In the genomic region with DNA sequence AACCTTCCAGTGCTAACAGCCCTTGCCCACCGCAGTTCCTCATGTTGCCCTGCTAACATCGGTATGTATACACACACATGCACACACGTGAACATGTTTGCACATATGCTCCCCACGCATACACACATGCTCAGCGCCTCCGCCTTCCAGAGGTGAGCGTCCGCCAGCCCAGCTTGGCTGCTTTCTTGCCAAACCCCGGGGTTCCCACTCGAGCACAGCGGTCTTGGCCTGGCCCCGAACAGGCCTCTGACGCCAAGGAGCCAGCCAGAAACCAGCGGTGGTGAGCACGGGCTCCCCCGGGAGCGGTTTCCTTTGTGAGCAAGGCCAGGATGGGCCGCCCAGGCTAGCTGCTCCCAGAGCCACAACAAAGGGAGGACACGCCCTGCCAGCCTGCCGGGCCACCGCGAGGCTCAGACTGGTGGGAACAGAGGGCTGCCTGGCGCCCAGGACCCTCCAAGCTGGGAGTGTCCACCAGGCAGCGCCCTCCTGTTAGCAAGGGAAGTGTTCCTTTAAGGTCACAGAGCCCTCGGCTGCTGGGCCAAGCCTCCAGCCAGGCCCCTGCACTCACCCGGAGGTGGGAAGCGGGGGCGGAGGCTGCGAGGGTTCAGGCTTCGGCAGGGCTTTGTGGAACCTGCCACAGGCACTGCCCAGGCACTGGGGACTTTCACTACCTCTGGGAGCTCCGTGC, we compare ENCODE assay signal across 9 cellular contexts.
A peak's percentile ranks its signal among the peaks of the same experiment; 100 is the strongest.
DNase-seq lines count a peak whose midpoint lies in the region; ATAC-seq and TF ChIP-seq lines count a peak whose summit lies in the region.
"Had no signal": no experiment of that assay in that cellular context is flagged by ENCODE, and none has a peak within 500 bp of the region (broad histone marks: within the 10 kb centered on the region; RNA-seq: fewer than 3 reads in every experiment).

No MANE protein-coding gene starts in this region.

- no peak overlapping the region for H3K23ac ChIP-seq in mesenchymal stem cell (ENCODE audit: low read length in 2 of 2)

- H3K18ac ChIP-seq in mesenchymal stem cell (ENCODE audit: low read depth in 1 of 2, low read length in 2 of 2) = peak overlapping the region in 1 of 2 experiments; percentile 58

- intact Hi-C loops in dorsolateral prefrontal cortex (cut with DNase I) = loop anchor here in 1 of 2 donors (5.0 to 10.0 kb wide), 2 partner anchors 197 to 320 kb away; no protein-coding TSS in a partner anchor

- no peaks in the 10 kb centered on the region for H3K79me1 ChIP-seq in mesenchymal stem cell (replicated peaks; ENCODE audit: low read length, poor library complexity, severe bottlenecking)

- no peak overlapping the region for H2BK120ac ChIP-seq in mesenchymal stem cell (ENCODE audit: low read depth, low read length)

- peak overlapping the region; percentile 20 for H3K9ac ChIP-seq in mesenchymal stem cell (ENCODE audit: low read length)

- H2BK12ac ChIP-seq in mesenchymal stem cell (ENCODE audit: low read length in 2 of 2) = peak overlapping the region in 1 of 2 experiments; percentile 12

- H3K27ac ChIP-seq in ACC112 (ENCODE audit: low read depth, low read length) (peak overlapping the region; percentile 52; the same call in 1 of the 2 replicates), dorsolateral prefrontal cortex (peak overlapping the region in 32 of 59 donors; percentile 0 to 76 (median 41)), mesenchymal stem cell (ENCODE audit: low read length, poor library complexity, severe bottlenecking) (no peak overlapping the region)

- H4K8ac ChIP-seq in mesenchymal stem cell (ENCODE audit: low read length) = peak overlapping the region; percentile 8

- peak overlapping the region; percentile 72 for H2AFZ ChIP-seq in ACC112 (ENCODE audit: low read length, unreplicated experiment)
- no peak overlapping the region for H2AFZ ChIP-seq in mesenchymal stem cell (ENCODE audit: low read depth, low read length)

- 60% methylated on average over 30 of the region's 31 CpGs for WGBS in mesenchymal stem cell

- no peak overlapping the region for H2BK5ac ChIP-seq in mesenchymal stem cell (ENCODE audit: low read depth, low read length, poor library complexity, severe bottlenecking)

- DNase-seq in NCI-H2107 (lab: John Stamatoyannopoulos, UW) (peak; percentile 38), dorsolateral prefrontal cortex (peak in 1 of 10 donors; percentile 14), mesenchymal stem cell (peak; percentile 16), SIG-M5 (lab: John Stamatoyannopoulos, UW) (no peak)
- DNase-seq: activated T-cell treated with anti-CD3 and anti-CD28 coated beads for 4 hours had no signal

- H2BK15ac ChIP-seq in mesenchymal stem cell (ENCODE audit: low read depth, poor library complexity, severe bottlenecking) = no peak overlapping the region

- no peak overlapping the region for H2AK5ac ChIP-seq in mesenchymal stem cell (ENCODE audit: low read length, severe bottlenecking)

- H3K4me1 ChIP-seq in ACC112 (ENCODE audit: control insufficient read depth, insufficient read depth, low read length, unreplicated experiment) = peaks cover 13% of the 10 kb centered on the region
- peaks cover 22% of the 10 kb centered on the region for H3K4me1 ChIP-seq in mesenchymal stem cell (ENCODE audit: control insufficient read depth, insufficient read depth, low read depth, low read length)

- H3K9me3 ChIP-seq in mesenchymal stem cell (ENCODE audit: control insufficient read depth, low read length) = no peaks in the 10 kb centered on the region

- no peak overlapping the region for H4K91ac ChIP-seq in mesenchymal stem cell (ENCODE audit: low read length)

- H3K4me2 ChIP-seq in mesenchymal stem cell (ENCODE audit: low read length, poor library complexity, severe bottlenecking) = no peak overlapping the region

- no peak overlapping the region for H3K4ac ChIP-seq in mesenchymal stem cell (ENCODE audit: low read depth in 1 of 2, low read length in 2 of 2)

- H3K14ac ChIP-seq in mesenchymal stem cell (ENCODE audit: low read length in 2 of 2) = no peak overlapping the region

- peak in 1 of 56 donors; percentile 6 for TF ChIP-seq CTCF in dorsolateral prefrontal cortex (IDR thresholded peaks at IDR 0.05 in 54 of 56, conservative IDR thresholded peaks at IDR 0.05 in 2 of 56; ENCODE audit: low read depth in 1 of 56, partially characterized antibody in 56 of 56)

- H3K36me3 ChIP-seq in ACC112 (ENCODE audit: insufficient read depth, low read length) (no peaks in the 10 kb centered on the region), mesenchymal stem cell (ENCODE audit: control insufficient read depth in 1 of 2, insufficient read depth in 2 of 2, low read depth in 1 of 2, low read length in 2 of 2) (peaks cover 0 to 3% of the 10 kb centered on the region in 2 experiments)

- peak overlapping the region; percentile 36; the same call in 1 of the 2 replicates for H3K4me3 ChIP-seq in ACC112 (ENCODE audit: low read depth, low read length)
- H3K4me3 ChIP-seq in dorsolateral prefrontal cortex = no peak overlapping the region
- no peak overlapping the region for H3K4me3 ChIP-seq in mesenchymal stem cell (ENCODE audit: insufficient read depth in 1 of 2, low read depth in 1 of 2, low read length in 2 of 2)

- no peaks in the 10 kb centered on the region for H3K79me2 ChIP-seq in ACC112 (ENCODE audit: control insufficient read depth, insufficient read depth, low read length, unreplicated experiment)

- ATAC-seq in GM18511 (IDR thresholded peaks at IDR 0.05; ENCODE audit: unreplicated experiment) (no peak), GM18867 (IDR thresholded peaks at IDR 0.05; ENCODE audit: unreplicated experiment) (no peak), HG02938 (IDR thresholded peaks at IDR 0.05; ENCODE audit: unreplicated experiment) (no peak)

- no peaks in the 10 kb centered on the region for H3K27me3 ChIP-seq in ACC112 (ENCODE audit: insufficient read depth, low read length)
- no peaks in the 10 kb centered on the region for H3K27me3 ChIP-seq in dorsolateral prefrontal cortex
- peaks cover 0 to under 1% of the 10 kb centered on the region in 2 experiments for H3K27me3 ChIP-seq in mesenchymal stem cell (ENCODE audit: control insufficient read depth in 1 of 2, insufficient read depth in 1 of 2, low read length in 2 of 2)
